8 cellular contexts compared by ENCODE assay signal in genomic region chr6:32118782-32119628, GRCh38. TPM values are rescaled to one million over a fixed set of nuclear protein-coding genes. Genes with fewer than 3 reads are reported as not detected.
A peak's percentile ranks its signal among the peaks of the same experiment; 100 is the strongest.
DNase-seq lines count a peak whose midpoint lies in the region; ATAC-seq and TF ChIP-seq lines count a peak whose summit lies in the region.

No MANE protein-coding gene starts in this region.

- H3K36me3 Mint-ChIP-seq in activated T-cell treated with anti-CD3 and anti-CD28 coated beads, Interleukin-2, amount 50 U/mL, for 4 hours (ENCODE audit: insufficient read depth): peaks cover 31% of the 10 kb centered on the region

- TF ChIP-seq CTCF in Peyer's patch (IDR thresholded peaks at IDR 0.05): peak; percentile 76 to 94 (median 88)

- H3K36me3 ChIP-seq in Peyer's patch: peaks cover 0 to 86% (median 0%) of the 10 kb centered on the region in 3 donors
- H3K36me3 ChIP-seq in muscle layer of duodenum (ENCODE audit: control insufficient read depth in 1 of 2, insufficient read depth in 2 of 2, low read length in 2 of 2): peaks cover 56 to 62% of the 10 kb centered on the region in 2 donors

- H3K27me3 ChIP-seq in Peyer's patch (no peaks in the 10 kb centered on the region), muscle layer of duodenum (ENCODE audit: low read depth, low read length) (no peaks in the 10 kb centered on the region)

- DNase-seq in D341Med (ENCODE audit: low spot score): peak; percentile 91
- DNase-seq in KBM-7: peak; percentile 73
- peak; percentile 70 to 93 (median 90) for DNase-seq in Peyer's patch
- peak; percentile 60 for DNase-seq in activated T-cell treated with anti-CD3 and anti-CD28 coated beads, Interleukin-2, amount 50 U/mL, for 4 hours
- peak; percentile 86 to 91 for DNase-seq in erythroblast (lab: John Stamatoyannopoulos, UW)
- DNase-seq in stimulated activated CD8-positive, alpha-beta memory T cell treated with anti-CD3 and anti-CD28 coated beads, Interleukin-4, amount 100 ng/mL, for 48 hours: peak; percentile 80

- H3K9me3 ChIP-seq in Peyer's patch (no peaks in the 10 kb centered on the region), muscle layer of duodenum (ENCODE audit: control insufficient read depth in 1 of 2, low read length in 2 of 2) (no peaks in the 10 kb centered on the region)

- H3K9me3 Mint-ChIP-seq in activated T-cell treated with anti-CD3 and anti-CD28 coated beads, Interleukin-2, amount 50 U/mL, for 4 hours: no peaks in the 10 kb centered on the region

- in situ Hi-C loops in KBM-7 (cut with MboI; ENCODE audit: low pct_unique_long_range_greater_than_20kb, low sequenced_read_pairs): no loop called here

- peak in 1 of 2 donors; percentile 15 for TF ChIP-seq POLR2A in Peyer's patch (IDR thresholded peaks at IDR 0.05)
- no peak for TF ChIP-seq POLR2A in erythroblast (IDR thresholded peaks at IDR 0.05; ENCODE audit: low read length)

- peak overlapping the region; percentile 4 to 88 (median 55) for H3K27ac ChIP-seq in Peyer's patch
- H3K27ac ChIP-seq in muscle layer of duodenum (ENCODE audit: low read length): peak overlapping the region; percentile 37

- H3K4me1 Mint-ChIP-seq in activated T-cell treated with anti-CD3 and anti-CD28 coated beads, Interleukin-2, amount 50 U/mL, for 4 hours (ENCODE audit: low read depth): peaks cover 11% of the 10 kb centered on the region

- H3K4me3 ChIP-seq in Peyer's patch: peak overlapping the region in 2 of 4 donors; percentile 26 to 35
- peak overlapping the region in 1 of 2 donors; percentile 17 for H3K4me3 ChIP-seq in muscle layer of duodenum (ENCODE audit: low read depth in 1 of 2, low read length in 2 of 2)

- no peaks in the 10 kb centered on the region for H3K27me3 Mint-ChIP-seq in activated T-cell treated with anti-CD3 and anti-CD28 coated beads, Interleukin-2, amount 50 U/mL, for 4 hours (ENCODE audit: low read depth)

- no peak overlapping the region for H3K4me3 Mint-ChIP-seq in activated T-cell treated with anti-CD3 and anti-CD28 coated beads, Interleukin-2, amount 50 U/mL, for 4 hours

- H3K4me1 ChIP-seq in Peyer's patch (peaks cover 0 to 22% (median 6%) of the 10 kb centered on the region in 4 donors), muscle layer of duodenum (ENCODE audit: control insufficient read depth in 1 of 2, insufficient read depth in 2 of 2, low read length in 2 of 2) (peaks cover 0 to 17% of the 10 kb centered on the region in 2 donors)

- peak; percentile 78 to 83 for ATAC-seq in activated T-cell treated with anti-CD3 and anti-CD28 coated beads, Interleukin-2, amount 50 U/mL, for 4 hours
- ATAC-seq in HG03442 (IDR thresholded peaks at IDR 0.05; ENCODE audit: unreplicated experiment): no peak

RNA-seq across cellular contexts. Expression of gene ATF6B, which starts 9.0 kb away (rescaled TPM):
- 100 to 1,000 TPM in 3 of 4 donors, 10 to 100 TPM in 1; 75.3 to 408 (median 156) TPM for total RNA-seq in Peyer's patch
- total RNA-seq in activated T-cell treated with anti-CD3 and anti-CD28 coated beads, Interleukin-2, amount 50 U/mL, for 4 hours: 10 to 100 TPM; 65.2 to 75.2 (median 67.2) TPM

RNA-seq across cellular contexts. Expression of gene TNXB, which starts 9.9 kb away (rescaled TPM):
- total RNA-seq in Peyer's patch: 100 to 1,000 TPM in 2 of 4 donors, 10 to 100 TPM in 2; 38.5 to 301 (median 117) TPM
- 1 to 10 TPM; 1.1 to 1.9 (median 1.6) TPM for total RNA-seq in activated T-cell treated with anti-CD3 and anti-CD28 coated beads, Interleukin-2, amount 50 U/mL, for 4 hours

RNA-seq across cellular contexts. Expression of gene FKBPL, which starts 11.1 kb away (rescaled TPM):
- 1 to 10 TPM; 5.1 to 6.6 (median 5.6) TPM for total RNA-seq in Peyer's patch
- total RNA-seq in activated T-cell treated with anti-CD3 and anti-CD28 coated beads, Interleukin-2, amount 50 U/mL, for 4 hours: 1 to 10 TPM; 3.2 to 6.6 (median 4.9) TPM

RNA-seq across cellular contexts. Expression of gene PRRT1, which starts 32.7 kb away (rescaled TPM):
- 1 to 10 TPM in 3 of 4 donors, not detected in 1; 3.1 to 4.1 (median 3.8) TPM for total RNA-seq in Peyer's patch
- under 1 TPM; 0.37 to 0.51 (median 0.38) TPM for total RNA-seq in activated T-cell treated with anti-CD3 and anti-CD28 coated beads, Interleukin-2, amount 50 U/mL, for 4 hours

RNA-seq across cellular contexts. Expression of gene PPT2, which starts 34.9 kb away (rescaled TPM):
- total RNA-seq in Peyer's patch: 100 to 1,000 TPM in 1 of 4 donors, 10 to 100 TPM in 2, 1 to 10 TPM in 1; 7.4 to 121 (median 26.9) TPM
- total RNA-seq in activated T-cell treated with anti-CD3 and anti-CD28 coated beads, Interleukin-2, amount 50 U/mL, for 4 hours: 10 to 100 TPM; 18.7 to 27.0 (median 20.2) TPM

Comparison
In these comparisons a context has a peak if more than half of its experiments do, and no peak if none do; other contexts are left out.
1. RNA of gene TNXB, which starts 9.9 kb away (total RNA-seq): 38.5 to 301 TPM in Peyer's patch; 1.1 to 1.9 TPM in activated T-cell treated with anti-CD3 and anti-CD28 coated beads, Interleukin-2, amount 50 U/mL, for 4 hours; every median in the first group is over 10 times any median in the second.
2. Peak in every context shown above with its lines, with median percentiles within 50 percentile points of each other: DNase-seq.